ENCODE assay signal across 15 cellular contexts in the genomic region with DNA sequence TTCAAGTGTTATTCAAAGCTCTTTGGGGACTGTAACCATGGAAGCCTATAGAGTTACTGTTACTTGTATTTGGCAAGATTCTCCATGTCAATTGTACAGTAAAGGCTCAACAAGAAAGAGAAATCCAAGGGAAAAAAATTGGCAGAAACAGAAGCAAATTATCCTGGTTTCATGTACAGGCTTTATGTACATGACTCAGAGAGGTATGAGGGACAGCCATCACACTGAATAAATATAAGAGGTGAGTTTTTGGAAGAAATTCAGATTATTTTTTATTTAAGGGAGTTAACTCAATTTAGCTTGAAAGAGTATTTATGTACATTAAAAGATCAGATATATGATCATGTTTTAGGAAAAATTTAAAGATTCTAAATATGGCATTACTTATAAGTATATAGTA.
DNase-seq lines count a peak whose midpoint lies in the region; FAIRE-seq and TF ChIP-seq lines count a peak whose summit lies in the region.
"Had no signal": no experiment of that assay in that cellular context is flagged by ENCODE, and none has a peak within 500 bp of the region (broad histone marks: within the 10 kb centered on the region; RNA-seq: fewer than 3 reads in every experiment).

No MANE protein-coding gene starts in this region.

- TF ChIP-seq CTCF in HFFc6 (IDR thresholded peaks at IDR 0.05) (no peak), endothelial cell of umbilical vein (IDR thresholded peaks at IDR 0.05; ENCODE audit: extremely low read depth in 1 of 2, insufficient read depth in 1 of 2, low read depth in 1 of 2, low read length in 2 of 2) (no peak), osteoblast (IDR thresholded peaks at IDR 0.05; ENCODE audit: extremely low read depth, low read depth, low read length) (no peak), Caco-2 (IDR thresholded peaks at IDR 0.05; ENCODE audit: insufficient read depth in 1 of 2, low read depth in 1 of 2, low read length in 1 of 2, severe bottlenecking in 1 of 2, unreplicated experiment in 1 of 2) (no peak)

- H3K27me3 ChIP-seq in ACC112 (ENCODE audit: insufficient read depth, low read length): no peaks in the 10 kb centered on the region
- no peaks in the 10 kb centered on the region for H3K27me3 ChIP-seq in endothelial cell of umbilical vein (ENCODE audit: control insufficient read depth in 2 of 2, insufficient read depth in 2 of 2, low read length in 2 of 2)
- no peaks in the 10 kb centered on the region for H3K27me3 ChIP-seq in osteoblast (ENCODE audit: insufficient read depth, low read length)
- no peaks in the 10 kb centered on the region for H3K27me3 ChIP-seq in Caco-2 (replicated peaks; ENCODE audit: control insufficient read depth, insufficient read depth, low read length)
- H3K27me3 ChIP-seq: Peyer's patch had no signal

- peaks cover 7% of the 10 kb centered on the region for H3K36me3 Mint-ChIP-seq in HFFc6 (ENCODE audit: low read depth)
- no peaks in the 10 kb centered on the region for H3K36me3 Mint-ChIP-seq in Caco-2 (ENCODE audit: insufficient read depth, unreplicated experiment)
- H3K36me3 Mint-ChIP-seq: CD8-positive, alpha-beta memory T cell had no signal

- POLR2A ChIA-PET in endothelial cell of umbilical vein (lab: Charles Lee) (no interaction called here), Caco-2 (lab: Charles Lee) (no interaction called here)

- TF ChIP-seq POLR2A in endothelial cell of umbilical vein (IDR thresholded peaks at IDR 0.05; ENCODE audit: low read depth, low read length): no peak

- H3K9me3 ChIP-seq in endothelial cell of umbilical vein (replicated peaks; ENCODE audit: control insufficient read depth, insufficient read depth, low read length) (no peaks in the 10 kb centered on the region), osteoblast (ENCODE audit: low read depth, low read length) (no peaks in the 10 kb centered on the region), Caco-2 (no peaks in the 10 kb centered on the region)
- H3K9me3 ChIP-seq: Peyer's patch had no signal

- BruUV-seq in endothelial cell of umbilical vein (replicated peaks; lab: Mats Ljungman, UMichigan) (no TSS peak), Caco-2 (replicated peaks; lab: Mats Ljungman, UMichigan) (no TSS peak)

- DNase-seq in HFFc6 (no peak), endothelial cell of umbilical vein (ENCODE audit: low read depth, low spot score) (no peak), osteoblast (ENCODE audit: insufficient read length, low spot score, missing footprints) (no peak), Caco-2 (no peak), iPS-NIHi7 (ENCODE audit: extremely low spot score) (no peak), cerebellum (ENCODE audit: low spot score) (no peak)
- DNase-seq: C1 segment of cervical spinal cord; CD8-positive, alpha-beta memory T cell; DMS79; H9; NCI-H1092 treated with DMSO at 0.1 percent for 48 hours; NCI-H146; NCI-H2081; Peyer's patch had no signal

- intact Hi-C loops in endothelial cell of umbilical vein (cut with micrococcal nuclease) (loop anchor here (1.0 to 10.0 kb wide), 4 partner anchors 71 to 922 kb away; no protein-coding TSS in a partner anchor), Caco-2 (cut with micrococcal nuclease; ENCODE audit: unreplicated experiment) (loop anchor here (2.0 to 5.0 kb wide), 2 partner anchors 71 to 366 kb away; no protein-coding TSS in a partner anchor)

- dilution Hi-C loops in endothelial cell of umbilical vein (cut with MboI; ENCODE audit: extremely low pct_ligation_motif_present, low sequenced_read_pairs): no loop called here

- H3K4me1 Mint-ChIP-seq in HFFc6 (ENCODE audit: low read depth): peaks cover 80% of the 10 kb centered on the region
- H3K4me1 Mint-ChIP-seq in Caco-2 (ENCODE audit: low read depth, unreplicated experiment): no peaks in the 10 kb centered on the region
- H3K4me1 Mint-ChIP-seq: CD8-positive, alpha-beta memory T cell had no signal

- no peaks in the 10 kb centered on the region for H3K79me2 ChIP-seq in ACC112 (ENCODE audit: control insufficient read depth, insufficient read depth, low read length, unreplicated experiment)
- H3K79me2 ChIP-seq in endothelial cell of umbilical vein (ENCODE audit: control insufficient read depth, insufficient read depth, low read length): no peaks in the 10 kb centered on the region
- H3K79me2 ChIP-seq in osteoblast (ENCODE audit: insufficient read depth, low read length): no peaks in the 10 kb centered on the region

- H3K4me3 Mint-ChIP-seq in HFFc6 (no peak overlapping the region), Caco-2 (ENCODE audit: unreplicated experiment) (no peak overlapping the region)
- H3K4me3 Mint-ChIP-seq: CD8-positive, alpha-beta memory T cell; H9 had no signal

- H3K9ac ChIP-seq in endothelial cell of umbilical vein (replicated peaks; ENCODE audit: extremely low read depth, insufficient read depth, low read length): no peak overlapping the region

- peaks cover 7% of the 10 kb centered on the region for H3K9me3 Mint-ChIP-seq in HFFc6
- peaks cover 6% of the 10 kb centered on the region for H3K9me3 Mint-ChIP-seq in Caco-2 (ENCODE audit: unreplicated experiment)

- H4K20me1 ChIP-seq in endothelial cell of umbilical vein (replicated peaks; ENCODE audit: control insufficient read depth, extremely low read depth, insufficient read depth, low read length) (no peaks in the 10 kb centered on the region), osteoblast (ENCODE audit: insufficient read depth, low read length) (no peaks in the 10 kb centered on the region)

- no peaks in the 10 kb centered on the region for H3K9me1 ChIP-seq in endothelial cell of umbilical vein (replicated peaks; ENCODE audit: control insufficient read depth, extremely low read depth, insufficient read depth, low read length)

- H3K4me3 ChIP-seq in ACC112 (ENCODE audit: low read depth, low read length): no peak overlapping the region
- no peak overlapping the region for H3K4me3 ChIP-seq in endothelial cell of umbilical vein (replicated peaks in 1 of 3; ENCODE audit: insufficient read depth in 1 of 3, low read depth in 1 of 3, low read length in 3 of 3)
- H3K4me3 ChIP-seq in osteoblast (ENCODE audit: insufficient read depth, low read length): no peak overlapping the region
- no peak overlapping the region for H3K4me3 ChIP-seq in Caco-2 (ENCODE audit: low read depth, low read length)
- H3K4me3 ChIP-seq: Peyer's patch had no signal

- peak overlapping the region; percentile 79 for H2AFZ ChIP-seq in ACC112 (ENCODE audit: low read length, unreplicated experiment)
- H2AFZ ChIP-seq in endothelial cell of umbilical vein (ENCODE audit: low read depth, low read length): peak overlapping the region; percentile 18
- H2AFZ ChIP-seq in osteoblast (ENCODE audit: low read length): no peak overlapping the region

- H3K36me3 ChIP-seq in ACC112 (ENCODE audit: insufficient read depth, low read length) (no peaks in the 10 kb centered on the region), endothelial cell of umbilical vein (ENCODE audit: control insufficient read depth in 2 of 2, extremely low read depth in 1 of 2, insufficient read depth in 2 of 2, low read length in 2 of 2) (no peaks in the 10 kb centered on the region), osteoblast (ENCODE audit: insufficient read depth, low read length) (no peaks in the 10 kb centered on the region), Caco-2 (ENCODE audit: control insufficient read depth, insufficient read depth, low read length) (no peaks in the 10 kb centered on the region)
- H3K36me3 ChIP-seq: Peyer's patch had no signal

- H3K27ac Mint-ChIP-seq in HFFc6: peak overlapping the region; percentile 71
- H3K27ac Mint-ChIP-seq in Caco-2 (ENCODE audit: unreplicated experiment): no peak overlapping the region
- H3K27ac Mint-ChIP-seq: CD8-positive, alpha-beta memory T cell; H9 had no signal

- H3K4me2 ChIP-seq in endothelial cell of umbilical vein (ENCODE audit: insufficient read depth, low read length) (no peak overlapping the region), osteoblast (ENCODE audit: insufficient read depth, low read length) (no peak overlapping the region)

- CTCF ChIA-PET in endothelial cell of umbilical vein (lab: Charles Lee) (interaction anchor here (0.6 to 4.0 kb wide), 20 partner anchors 12 to 780 kb away, joined by 3 to 41 read pairs (median 4); no protein-coding TSS in a partner anchor), Caco-2 (lab: Charles Lee) (interaction anchor here (0.6 kb wide), 1 partner anchor 117 kb away, joined by 3 read pairs; no protein-coding TSS in a partner anchor)

- H3K27me3 Mint-ChIP-seq in HFFc6 (ENCODE audit: insufficient read depth): no peaks in the 10 kb centered on the region; the same call in 1 of the 2 replicates
- H3K27me3 Mint-ChIP-seq in Caco-2 (ENCODE audit: insufficient read depth, unreplicated experiment): no peaks in the 10 kb centered on the region

- H3K27ac ChIP-seq in ACC112 (ENCODE audit: low read depth, low read length): peak overlapping the region; percentile 76
- H3K27ac ChIP-seq in endothelial cell of umbilical vein (ENCODE audit: insufficient read depth, low read depth, low read length): no peak overlapping the region
- H3K27ac ChIP-seq in osteoblast (ENCODE audit: low read depth, low read length): peak overlapping the region; percentile 77
- H3K27ac ChIP-seq: Peyer's patch had no signal

- H3K4me1 ChIP-seq in ACC112 (ENCODE audit: control insufficient read depth, insufficient read depth, low read length, unreplicated experiment) (peaks cover 45% of the 10 kb centered on the region), endothelial cell of umbilical vein (ENCODE audit: control insufficient read depth, extremely low read depth, insufficient read depth, low read length) (peaks cover 15% of the 10 kb centered on the region), osteoblast (ENCODE audit: insufficient read depth, low read length) (peaks cover 63% of the 10 kb centered on the region), Caco-2 (no peaks in the 10 kb centered on the region)
- H3K4me1 ChIP-seq: Peyer's patch had no signal

- FAIRE-seq in endothelial cell of umbilical vein (lab: Jason Lieb, UNC): no peak

TF ChIP-seq in endothelial cell of umbilical vein, 7 proteins besides CTCF, POLR2A, EP300 and RAD21:
- TF ChIP-seq FOS (IDR thresholded peaks at IDR 0.05; ENCODE audit: borderline replicate concordance, insufficient read depth, low read length) (no peak), JUN (IDR thresholded peaks at IDR 0.05; ENCODE audit: borderline replicate concordance, insufficient read depth, insufficient read length, low read depth) (no peak), EZH2 (IDR thresholded peaks at IDR 0.05; ENCODE audit: borderline replicate concordance, low read depth, low read length, severe bottlenecking) (no peak), GATA2 (IDR thresholded peaks at IDR 0.05; ENCODE audit: insufficient read depth, insufficient read length, low read depth, low read length) (no peak), POLR2AphosphoS5 (IDR thresholded peaks at IDR 0.05; ENCODE audit: insufficient read depth, low read depth, low read length) (no peak), MYC (IDR thresholded peaks at IDR 0.05; ENCODE audit: low read depth, low read length) (no peak)
- TF ChIP-seq, protein P1, sequence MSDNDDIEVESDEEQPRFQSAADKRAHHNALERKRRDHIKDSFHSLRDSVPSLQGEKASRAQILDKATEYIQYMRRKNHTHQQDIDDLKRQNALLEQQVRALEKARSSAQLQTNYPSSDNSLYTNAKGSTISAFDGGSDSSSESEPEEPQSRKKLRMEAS (IDR thresholded peaks at IDR 0.05; ENCODE audit: insufficient read depth, insufficient read length): no peak
